In genomic region chr19:40630571-40631160, GRCh38 we compare ENCODE assay signal across 1 cellular context.
TF ChIP-seq lines count a peak whose summit lies in the region.

No MANE protein-coding gene starts in this region.

TF ChIP-seq in GM23338, 12 proteins besides CTCF, POLR2A, EP300 and RAD21:
- no peak for TF ChIP-seq JUNB (IDR thresholded peaks at IDR 0.05; ENCODE audit: unreplicated experiment)
- TF ChIP-seq ZNF462 (CRISPR knock-in tag; IDR thresholded peaks at IDR 0.05) = no peak
- no peak for TF ChIP-seq EZH2phosphoT487 (IDR thresholded peaks at IDR 0.05; ENCODE audit: unreplicated experiment)
- TF ChIP-seq ZNF331 (CRISPR knock-in tag; IDR thresholded peaks at IDR 0.05; ENCODE audit: low read depth) = no peak
- TF ChIP-seq EZH2 (IDR thresholded peaks at IDR 0.05; ENCODE audit: low read depth, unreplicated experiment) = no peak
- TF ChIP-seq ZNF114 (CRISPR knock-in tag; IDR thresholded peaks at IDR 0.05) = no peak
